Comparison of ENCODE assay signal across 8 cellular contexts in the genomic region with DNA sequence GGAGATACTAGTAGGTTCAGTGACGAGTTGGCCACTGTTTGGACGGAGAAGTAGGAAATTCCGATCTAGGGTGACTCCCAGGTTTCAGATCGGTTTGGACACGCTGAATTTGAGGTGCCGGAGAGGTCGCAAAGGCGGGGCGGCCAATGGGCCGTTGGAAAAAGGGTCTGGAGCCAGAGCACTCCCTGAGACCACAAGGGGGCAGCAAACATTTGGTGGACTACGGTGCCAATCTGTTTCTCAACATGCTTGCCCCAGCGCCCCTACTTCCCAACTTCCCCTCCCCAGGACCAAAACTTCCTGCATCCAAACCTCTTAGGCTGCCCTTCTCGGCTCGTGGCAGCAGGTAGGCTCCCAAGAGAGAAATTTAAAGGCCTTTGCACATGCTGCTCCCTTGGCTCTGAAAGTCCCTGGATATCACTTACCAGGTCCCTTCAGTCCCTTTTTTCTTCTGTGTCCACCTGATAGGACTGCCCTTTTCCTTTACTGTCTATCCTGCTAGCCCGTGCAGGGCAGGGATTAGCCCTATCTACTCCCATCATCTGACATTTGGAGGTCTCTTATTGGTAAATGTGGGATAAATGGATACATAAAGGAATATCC. TPM values are rescaled to one million over a fixed set of nuclear protein-coding genes. Genes with fewer than 3 reads are reported as not detected.
DNase-seq lines count a peak whose midpoint lies in the region; TF ChIP-seq lines count a peak whose summit lies in the region.

No MANE protein-coding gene starts in this region.

- H3K36me3 ChIP-seq in KOPT-K1 (ENCODE audit: insufficient read depth, low read length) (peaks cover 41% of the 10 kb centered on the region), suprapubic skin (peaks cover 43% of the 10 kb centered on the region)

- peaks cover 25% of the 10 kb centered on the region for H3K4me1 ChIP-seq in suprapubic skin

- no peak for TF ChIP-seq EP300 in suprapubic skin (IDR thresholded peaks at IDR 0.05)

- peak overlapping the region; percentile 78 for H3K27ac Mint-ChIP-seq in neural crest cell (ENCODE audit: unreplicated experiment)

- no peaks in the 10 kb centered on the region for H3K9me3 ChIP-seq in KOPT-K1 (ENCODE audit: insufficient read depth, low read length, poor library complexity, severe bottlenecking)
- no peaks in the 10 kb centered on the region for H3K9me3 ChIP-seq in suprapubic skin

- no peaks in the 10 kb centered on the region for H3K36me3 Mint-ChIP-seq in neural crest cell (ENCODE audit: low read depth)

- H3K27me3 ChIP-seq in suprapubic skin: no peaks in the 10 kb centered on the region

- H3K27ac ChIP-seq in KOPT-K1 (ENCODE audit: low read depth, low read length, poor library complexity, severe bottlenecking): peak overlapping the region; percentile 81
- peak overlapping the region; percentile 95 for H3K27ac ChIP-seq in RWPE1
- peak overlapping the region; percentile 84 for H3K27ac ChIP-seq in suprapubic skin

- TF ChIP-seq POLR2A in suprapubic skin (IDR thresholded peaks at IDR 0.05): no peak

- 2% methylated on average over 15 of the region's 15 CpGs for WGBS in suprapubic skin

- no peaks in the 10 kb centered on the region for H3K27me3 Mint-ChIP-seq in neural crest cell (ENCODE audit: low read depth)

- peak; percentile 55 to 75 (median 74) for DNase-seq in NCI-H1417 (lab: John Stamatoyannopoulos, UW)
- DNase-seq in NCI-H1417 treated with DMSO at 0.1 percent for 48 hours (lab: John Stamatoyannopoulos, UW): no peak
- DNase-seq in RWPE1 (ENCODE audit: low spot score): peak; percentile 92
- peak; percentile 53 for DNase-seq in activated effector memory CD4-positive, alpha-beta T cell treated with Interleukin-2 at 50 U/mL for 16 hours
- DNase-seq in fibroblast of villous mesenchyme (ENCODE audit: low read depth): peak; percentile 67
- DNase-seq in neural crest cell (ENCODE audit: low read depth, low spot score): peak; percentile 81
- peak in 1 of 2 donors; percentile 87 for DNase-seq in suprapubic skin (ENCODE audit: low spot score in 2 of 2)

- H3K4me3 Mint-ChIP-seq in neural crest cell: peak overlapping the region; percentile 94

- H3K4me1 Mint-ChIP-seq in neural crest cell: peaks cover 27% of the 10 kb centered on the region

- H3K4me3 ChIP-seq in fibroblast of villous mesenchyme (ENCODE audit: low read depth, low read length) (peak overlapping the region; percentile 82), suprapubic skin (peak overlapping the region; percentile 64)

- no peaks in the 10 kb centered on the region for H3K9me3 Mint-ChIP-seq in neural crest cell

- peak; percentile 99 for TF ChIP-seq CTCF in RWPE1 (conservative IDR thresholded peaks at IDR 0.05; ENCODE audit: low read depth)
- TF ChIP-seq CTCF in fibroblast of villous mesenchyme (IDR thresholded peaks at IDR 0.05; ENCODE audit: insufficient read depth, low read depth, low read length): peak; percentile 84
- TF ChIP-seq CTCF in neural crest cell (conservative IDR thresholded peaks at IDR 0.05): peak; percentile 90
- TF ChIP-seq CTCF in suprapubic skin (IDR thresholded peaks at IDR 0.05): peak; percentile 76 to 86

- POLR2A ChIA-PET in RWPE1 (lab: Yijun Ruan, JAX; ENCODE audit: low non-redundant PET): no interaction called here

- CTCF ChIA-PET in RWPE1 (lab: Yijun Ruan, JAX): interaction anchor here (0.6 to 1.6 kb wide), 5 partner anchors 8 to 166 kb away, joined by 3 to 12 read pairs (median 3); a partner anchor contains a TSS

RNA-seq across cellular contexts. Expression of a gene that starts 1.0 kb away (rescaled TPM):
- total RNA-seq in fibroblast of villous mesenchyme (14.7 and 14.8 TPM in 2 replicates), neural crest cell (22.7 and 23.8 TPM in 2 replicates), suprapubic skin (10 to 100 TPM; 20.3 to 50.4 (median 25.1) TPM)

RNA-seq across cellular contexts. Expression of a gene that starts 7.4 kb away (rescaled TPM):
- total RNA-seq in fibroblast of villous mesenchyme: 70.8 and 102 TPM in 2 replicates
- 92.1 and 102 TPM in 2 replicates for total RNA-seq in neural crest cell
- total RNA-seq in suprapubic skin: 100 to 1,000 TPM in 3 of 4 donors, 10 to 100 TPM in 1; 61.2 to 136 (median 121) TPM

RNA-seq across cellular contexts. Expression of a gene that starts 16.0 kb away (rescaled TPM):
- total RNA-seq in fibroblast of villous mesenchyme: 0.32 TPM in 1 of 2 replicates, not detected in the other
- total RNA-seq in neural crest cell: 0.68 TPM in 1 of 2 replicates, not detected in the other
- 1 to 10 TPM in 1 of 4 donors, under 1 TPM in 3; 0.34 to 2.0 (median 0.50) TPM for total RNA-seq in suprapubic skin

RNA-seq across cellular contexts. Expression of a gene that starts 23.4 kb away (rescaled TPM):
- total RNA-seq in fibroblast of villous mesenchyme: not detected in 2 replicates
- 112 and 115 TPM in 2 replicates for total RNA-seq in neural crest cell
- 1 to 10 TPM; 5.0 to 9.1 (median 5.7) TPM for total RNA-seq in suprapubic skin

RNA-seq across cellular contexts. Expression of a gene that starts 24.7 kb away (rescaled TPM):
- total RNA-seq in fibroblast of villous mesenchyme (71.7 and 76.7 TPM in 2 replicates), neural crest cell (107 and 108 TPM in 2 replicates), suprapubic skin (100 to 1,000 TPM in 3 of 4 donors, 10 to 100 TPM in 1; 78.5 to 111 (median 109) TPM)
